2 cellular contexts compared by ENCODE assay signal in the genomic region with DNA sequence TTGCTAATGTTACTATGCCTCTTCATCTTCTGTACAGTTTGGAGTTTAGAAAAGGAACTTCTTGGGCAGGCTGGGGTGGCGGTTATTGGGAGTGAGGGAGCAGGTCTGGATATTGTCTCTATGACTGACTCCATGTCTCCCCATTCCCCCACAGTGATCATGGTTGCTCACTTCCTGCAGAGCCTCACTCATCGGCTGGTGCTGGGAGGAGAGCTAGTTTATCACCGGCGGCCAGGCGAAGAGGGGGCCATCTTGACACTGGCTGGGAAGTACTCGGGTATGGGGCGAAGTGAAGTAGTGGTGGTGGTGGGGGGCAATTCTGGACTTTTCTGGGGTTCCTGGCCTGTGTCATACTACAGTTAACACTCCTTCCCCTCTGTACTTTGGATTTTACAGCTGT.
TF ChIP-seq lines count a peak whose summit lies in the region.

No MANE protein-coding gene starts in this region.

TF ChIP-seq in GM12878, 131 proteins besides CTCF, POLR2A, EP300 and RAD21:
- no peak for TF ChIP-seq NFXL1 (IDR thresholded peaks at IDR 0.05; ENCODE audit: borderline replicate concordance)
- TF ChIP-seq ATF2 (IDR thresholded peaks at IDR 0.05; ENCODE audit: low read length), result no peak
- TF ChIP-seq ZBED1 (IDR thresholded peaks at IDR 0.05; ENCODE audit: borderline replicate concordance), result no peak
- TF ChIP-seq HCFC1 (IDR thresholded peaks at IDR 0.05; ENCODE audit: low read length), result no peak
- no peak for TF ChIP-seq YY1 (IDR thresholded peaks at IDR 0.05; ENCODE audit: low read depth, low read length)
- TF ChIP-seq IRF4 (IDR thresholded peaks at IDR 0.05; ENCODE audit: low read depth, low read length), result no peak
- TF ChIP-seq KLF5 (IDR thresholded peaks at IDR 0.05; ENCODE audit: partially characterized antibody), result no peak
- no peak for TF ChIP-seq GABPA (IDR thresholded peaks at IDR 0.05; ENCODE audit: low read depth)
- no peak for TF ChIP-seq WRNIP1 (IDR thresholded peaks at IDR 0.05; ENCODE audit: borderline replicate concordance, low read depth, low read length)
- no peak for TF ChIP-seq PML (IDR thresholded peaks at IDR 0.05; ENCODE audit: low read length)
- TF ChIP-seq TBL1XR1 (IDR thresholded peaks at IDR 0.05; ENCODE audit: low read depth, low read length), result no peak
- no peak for TF ChIP-seq YBX1 (IDR thresholded peaks at IDR 0.05)
- no peak for TF ChIP-seq SMARCA5 (IDR thresholded peaks at IDR 0.05)

TF ChIP-seq in neural cell, 6 proteins besides CTCF, POLR2A, EP300 and RAD21:
- no peak for TF ChIP-seq TAF1 (IDR thresholded peaks at IDR 0.05; ENCODE audit: low read depth)
- no peak for TF ChIP-seq MXI1 (conservative IDR thresholded peaks at IDR 0.05; ENCODE audit: poor library complexity, severe bottlenecking)
- TF ChIP-seq EZH2 (IDR thresholded peaks at IDR 0.05; ENCODE audit: borderline replicate concordance, insufficient read depth, low read length, poor library complexity, severe bottlenecking), result no peak
- TF ChIP-seq REST (IDR thresholded peaks at IDR 0.05; ENCODE audit: borderline replicate concordance), result no peak
- TF ChIP-seq SMC3 (conservative IDR thresholded peaks at IDR 0.05; ENCODE audit: poor library complexity), result no peak
- no peak for TF ChIP-seq POLR2AphosphoS5 (IDR thresholded peaks at IDR 0.05)
